Comparison of ENCODE assay signal across 8 cellular contexts in the genomic region with DNA sequence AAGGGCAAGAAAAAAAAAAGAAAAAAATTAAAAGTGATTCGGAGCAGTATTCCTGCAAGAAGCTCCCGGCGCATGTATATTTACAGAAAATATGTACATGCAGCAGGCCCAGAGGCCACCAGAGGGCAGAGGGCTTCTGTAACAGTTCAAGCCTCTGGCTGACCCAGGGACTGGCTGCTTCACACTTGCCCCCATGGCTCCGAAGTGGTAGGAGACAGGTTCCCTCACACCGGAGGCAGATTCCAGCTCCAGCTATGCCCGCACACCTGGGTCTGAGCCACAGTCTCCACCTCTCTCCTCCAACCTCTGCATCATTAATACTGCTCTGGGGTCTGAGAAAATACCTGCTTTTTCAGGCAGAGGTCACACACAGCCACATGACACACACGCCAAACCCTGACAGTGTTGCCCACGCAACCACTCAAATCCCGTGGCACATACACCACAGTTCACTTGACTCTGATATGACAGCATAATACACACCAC. TPM values are rescaled to one million over a fixed set of nuclear protein-coding genes. Genes with fewer than 3 reads are reported as not detected.
A peak's percentile ranks its signal among the peaks of the same experiment; 100 is the strongest.
DNase-seq lines count a peak whose midpoint lies in the region; ATAC-seq and TF ChIP-seq lines count a peak whose summit lies in the region.

No MANE protein-coding gene starts in this region.

- intact Hi-C loops in mucosa of descending colon (cut with DNase I, micrococcal nuclease), result no loop called here

- DNase-seq in ELF-1 (ENCODE audit: low read depth, low spot score) (peak; percentile 74), mucosa of descending colon (peak; percentile 64 to 80 (median 67)), NCI-H1930 (lab: John Stamatoyannopoulos, UW) (no peak)
- peak; percentile 28 for DNase-seq in effector CD4-positive, alpha-beta T cell

- H3K36me3 ChIP-seq in mucosa of descending colon (ENCODE audit: low read depth), result no peaks in the 10 kb centered on the region

- ATAC-seq in mucosa of descending colon (peak; percentile 28), HG02678 (IDR thresholded peaks at IDR 0.05; ENCODE audit: unreplicated experiment) (no peak)
- no peak for ATAC-seq in activated CD4-positive, CD25-positive, alpha-beta regulatory T cell treated with anti-CD3 and anti-CD28 coated beads, Interleukin-2, amount 50 U/mL, for 24 hours

- peak; percentile 60 for TF ChIP-seq CTCF in LNCAP (IDR thresholded peaks at IDR 0.05)
- peak; percentile 48 for TF ChIP-seq CTCF in WI38 (IDR thresholded peaks at IDR 0.05; ENCODE audit: low read depth, low read length)
- TF ChIP-seq CTCF in mucosa of descending colon (IDR thresholded peaks at IDR 0.05), result peak; percentile 21

- H3K4me1 ChIP-seq in mucosa of descending colon (ENCODE audit: low read depth), result no peaks in the 10 kb centered on the region

- no peak overlapping the region for H3K4me3 ChIP-seq in WI38 (ENCODE audit: low read depth, low read length)
- H3K4me3 ChIP-seq in mucosa of descending colon, result no peak overlapping the region

- no peaks in the 10 kb centered on the region for H3K9me3 ChIP-seq in mucosa of descending colon

RNA-seq across cellular contexts. Expression of a gene that starts 2.2 kb away (rescaled TPM):
- total RNA-seq in mucosa of descending colon, result 1 to 10 TPM; 3.8 to 9.0 (median 8.1) TPM

RNA-seq across cellular contexts. Expression of a gene that starts 17.4 kb away (rescaled TPM):
- 1 to 10 TPM; 1.6 to 5.4 (median 4.6) TPM for total RNA-seq in mucosa of descending colon

RNA-seq across cellular contexts. Expression of a gene that starts 26.2 kb away (rescaled TPM):
- 10 to 100 TPM; 66.8 to 80.5 (median 71.7) TPM for total RNA-seq in mucosa of descending colon

RNA-seq across cellular contexts. Expression of a gene that starts 26.2 kb away (rescaled TPM):
- 10 to 100 TPM in 1 of 3 donors, 1 to 10 TPM in 2; 9.5 to 10.7 (median 9.7) TPM for total RNA-seq in mucosa of descending colon

RNA-seq across cellular contexts. Expression of a gene that starts 33.2 kb away (rescaled TPM):
- 100 to 1,000 TPM in 1 of 3 donors, 10 to 100 TPM in 2; 48.9 to 105 (median 80.1) TPM for total RNA-seq in mucosa of descending colon

Comparison
In these comparisons a context has a peak if more than half of its experiments do, and no peak if none do; other contexts are left out.
1. DNase-seq: peak in ELF-1 (single experiment), effector CD4-positive, alpha-beta T cell (single experiment) and mucosa of descending colon (3 of 3); none in NCI-H1930 (0 of 2).
2. Peak in every context shown above with its lines, with median percentiles within 50 percentile points of each other: CTCF ChIP-seq.